ENCODE assay signal across 8 cellular contexts in genomic region chr2:69387770-69388481, GRCh38. TPM values are rescaled to one million over a fixed set of nuclear protein-coding genes. Genes with fewer than 3 reads are reported as not detected.
A peak's percentile ranks its signal among the peaks of the same experiment; 100 is the strongest.
DNase-seq lines count a peak whose midpoint lies in the region; ATAC-seq lines count a peak whose summit lies in the region.

No MANE protein-coding gene starts in this region.

- H3K4me3 Mint-ChIP-seq in activated naive CD4-positive, alpha-beta T cell treated with anti-CD3 and anti-CD28 coated beads, Interleukin-2, amount 10 ng/mL, durations not matched to agents 7 days and 5 days = peak overlapping the region; percentile 87
- H3K4me3 Mint-ChIP-seq in activated CD4-positive, alpha-beta memory T cell treated with anti-CD3 and anti-CD28 coated beads, Interleukin-2, amount 10 ng/mL, durations not matched to agents 7 days and 5 days = peak overlapping the region; percentile 80

- no peak for DNase-seq in activated naive CD4-positive, alpha-beta T cell treated with anti-CD3 and anti-CD28 coated beads, Interleukin-2, amount 10 ng/mL, durations not matched to agents 7 days and 5 days
- no peak for DNase-seq in activated naive CD4-positive, alpha-beta T cell (lab: John Stamatoyannopoulos, UW)
- DNase-seq in activated CD4-positive, alpha-beta memory T cell treated with anti-CD3 and anti-CD28 coated beads, Interleukin-2, amount 10 ng/mL, durations not matched to agents 7 days and 5 days = no peak
- no peak for DNase-seq in mesenteric fat pad (ENCODE audit: low spot score)
- no peak for DNase-seq in SKM-1 treated with dmso at 0.1 percent for 144 hours (lab: John Stamatoyannopoulos, UW; ENCODE audit: unreplicated experiment)

- no peak for ATAC-seq in HG03354 (IDR thresholded peaks at IDR 0.05; ENCODE audit: poor library complexity, severe bottlenecking, unreplicated experiment)

- H3K9me3 ChIP-seq in iPS-18a (ENCODE audit: control insufficient read depth, low read depth, low read length) = no peaks in the 10 kb centered on the region
- H3K9me3 ChIP-seq in subcutaneous abdominal adipose tissue (ENCODE audit: control insufficient read depth in 5 of 5, low read length in 5 of 5) = no peaks in the 10 kb centered on the region

- CTCF ChIA-PET in activated naive CD4-positive, alpha-beta T cell treated with anti-CD3 and anti-CD28 coated beads, Interleukin-2, amount 10 ng/mL, durations not matched to agents 7 days and 5 days (lab: Charles Lee) = interaction anchor here (1.0 kb wide), 1 partner anchor 13 kb away, joined by 5 read pairs; no protein-coding TSS in a partner anchor
- CTCF ChIA-PET in activated CD4-positive, alpha-beta memory T cell treated with anti-CD3 and anti-CD28 coated beads, Interleukin-2, amount 10 ng/mL, durations not matched to agents 7 days and 5 days (lab: Charles Lee) = interaction anchor here (1.2 to 1.3 kb wide), 2 partner anchors 12 to 49 kb away, joined by 5 read pairs; partner anchors contain the start of gene NFU1

- H3K27ac ChIP-seq in iPS-18a (ENCODE audit: low read length) (peak overlapping the region; percentile 36), subcutaneous abdominal adipose tissue (ENCODE audit: low read depth, low read length) (peak overlapping the region; percentile 86)

- peaks cover 9% of the 10 kb centered on the region for H3K27me3 ChIP-seq in iPS-18a (ENCODE audit: control insufficient read depth, insufficient read depth, low read length)
- no peaks in the 10 kb centered on the region for H3K27me3 ChIP-seq in subcutaneous abdominal adipose tissue (ENCODE audit: control insufficient read depth in 5 of 5, insufficient read depth in 4 of 5, low read length in 5 of 5)

- H3K27ac Mint-ChIP-seq in activated naive CD4-positive, alpha-beta T cell treated with anti-CD3 and anti-CD28 coated beads, Interleukin-2, amount 10 ng/mL, durations not matched to agents 7 days and 5 days = peak overlapping the region; percentile 71
- peak overlapping the region; percentile 64 for H3K27ac Mint-ChIP-seq in activated CD4-positive, alpha-beta memory T cell treated with anti-CD3 and anti-CD28 coated beads, Interleukin-2, amount 10 ng/mL, durations not matched to agents 7 days and 5 days

- peak overlapping the region; percentile 63 for H3K9ac ChIP-seq in iPS-18a (ENCODE audit: low read length)
- H3K9ac ChIP-seq in subcutaneous abdominal adipose tissue (ENCODE audit: low read length in 5 of 5) = peak overlapping the region in 3 of 5 donors; percentile 73 to 80 (median 75)

- H3K4me1 ChIP-seq in iPS-18a (ENCODE audit: control insufficient read depth, low read depth, low read length) (peaks cover 16% of the 10 kb centered on the region), subcutaneous abdominal adipose tissue (ENCODE audit: control insufficient read depth in 5 of 5, insufficient read depth in 5 of 5, low read length in 5 of 5) (peaks cover 0 to 54% (median 44%) of the 10 kb centered on the region in 5 donors)

- H3K4me3 ChIP-seq in iPS-18a (ENCODE audit: low read length) (peak overlapping the region; percentile 76), subcutaneous abdominal adipose tissue (ENCODE audit: low read depth in 1 of 5, low read length in 5 of 5) (peak overlapping the region; percentile 61 to 91 (median 82))

- POLR2A ChIA-PET in activated CD4-positive, alpha-beta memory T cell treated with anti-CD3 and anti-CD28 coated beads, Interleukin-2, amount 10 ng/mL, durations not matched to agents 7 days and 5 days (lab: Charles Lee) = interaction anchor here (3.8 kb wide), 1 partner anchor 49 kb away, joined by 33 read pairs; the partner anchor contains the start of gene NFU1

- H3K27me3 Mint-ChIP-seq in activated naive CD4-positive, alpha-beta T cell treated with anti-CD3 and anti-CD28 coated beads, Interleukin-2, amount 10 ng/mL, durations not matched to agents 7 days and 5 days = no peaks in the 10 kb centered on the region
- H3K27me3 Mint-ChIP-seq in activated CD4-positive, alpha-beta memory T cell treated with anti-CD3 and anti-CD28 coated beads, Interleukin-2, amount 10 ng/mL, durations not matched to agents 7 days and 5 days = no peaks in the 10 kb centered on the region

- H3K36me3 ChIP-seq in iPS-18a (ENCODE audit: control insufficient read depth, low read depth, low read length) = no peaks in the 10 kb centered on the region
- no peaks in the 10 kb centered on the region for H3K36me3 ChIP-seq in subcutaneous abdominal adipose tissue (ENCODE audit: control insufficient read depth in 5 of 5, insufficient read depth in 5 of 5, low read length in 5 of 5)

- H3K4me1 Mint-ChIP-seq in activated naive CD4-positive, alpha-beta T cell treated with anti-CD3 and anti-CD28 coated beads, Interleukin-2, amount 10 ng/mL, durations not matched to agents 7 days and 5 days = peaks cover 40% of the 10 kb centered on the region
- peaks cover 36% of the 10 kb centered on the region for H3K4me1 Mint-ChIP-seq in activated CD4-positive, alpha-beta memory T cell treated with anti-CD3 and anti-CD28 coated beads, Interleukin-2, amount 10 ng/mL, durations not matched to agents 7 days and 5 days

- H3K36me3 Mint-ChIP-seq in activated naive CD4-positive, alpha-beta T cell treated with anti-CD3 and anti-CD28 coated beads, Interleukin-2, amount 10 ng/mL, durations not matched to agents 7 days and 5 days = peaks cover 3% of the 10 kb centered on the region
- peaks cover 5% of the 10 kb centered on the region for H3K36me3 Mint-ChIP-seq in activated CD4-positive, alpha-beta memory T cell treated with anti-CD3 and anti-CD28 coated beads, Interleukin-2, amount 10 ng/mL, durations not matched to agents 7 days and 5 days (ENCODE audit: low read depth)

- no peaks in the 10 kb centered on the region for H3K9me3 Mint-ChIP-seq in activated naive CD4-positive, alpha-beta T cell treated with anti-CD3 and anti-CD28 coated beads, Interleukin-2, amount 10 ng/mL, durations not matched to agents 7 days and 5 days
- no peaks in the 10 kb centered on the region for H3K9me3 Mint-ChIP-seq in activated CD4-positive, alpha-beta memory T cell treated with anti-CD3 and anti-CD28 coated beads, Interleukin-2, amount 10 ng/mL, durations not matched to agents 7 days and 5 days

RNA-seq across cellular contexts. Expression of gene GFPT1, which starts 0.9 kb away (rescaled TPM):
- total RNA-seq in activated CD4-positive, alpha-beta memory T cell treated with anti-CD3 and anti-CD28 coated beads, Interleukin-2, amount 10 ng/mL, durations not matched to agents 7 days and 5 days = 10 to 100 TPM; 27.4 to 29.6 TPM
- total RNA-seq in mesenteric fat pad = 195 TPM

RNA-seq across cellular contexts. Expression of gene NFU1, which starts 49.3 kb away (rescaled TPM):
- total RNA-seq in activated CD4-positive, alpha-beta memory T cell treated with anti-CD3 and anti-CD28 coated beads, Interleukin-2, amount 10 ng/mL, durations not matched to agents 7 days and 5 days = 10 to 100 TPM; 24.4 to 30.7 TPM
- total RNA-seq in mesenteric fat pad = 94.2 TPM
